In the genomic region with DNA sequence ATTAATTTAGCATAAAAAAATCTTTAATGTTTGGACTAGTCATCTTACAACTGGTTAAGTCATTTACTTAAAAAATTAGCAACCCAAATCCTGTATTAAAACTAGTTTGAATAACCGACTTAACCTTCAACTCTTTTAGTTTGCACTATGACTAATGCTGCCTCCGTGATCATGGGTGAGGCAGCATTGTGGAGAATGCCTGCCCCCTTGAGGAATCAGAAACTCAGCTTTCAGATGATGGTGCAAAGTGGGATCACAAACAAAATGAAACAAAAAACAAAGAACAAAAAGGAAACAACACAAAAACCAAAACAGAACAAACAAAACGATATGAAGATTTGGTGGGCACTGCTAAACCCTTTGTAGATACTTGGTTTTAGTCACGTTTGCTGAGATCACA, we compare ENCODE assay signal across 9 cellular contexts.
DNase-seq lines count a peak whose midpoint lies in the region; ATAC-seq, FAIRE-seq and TF ChIP-seq lines count a peak whose summit lies in the region.
"Had no signal": no experiment of that assay in that cellular context is flagged by ENCODE, and none has a peak within 500 bp of the region (broad histone marks: within the 10 kb centered on the region; RNA-seq: fewer than 3 reads in every experiment).

No MANE protein-coding gene starts in this region.

- H3K36me3 Mint-ChIP-seq in astrocyte (ENCODE audit: low read depth, unreplicated experiment) = no peaks in the 10 kb centered on the region
- H3K36me3 Mint-ChIP-seq in CD8-positive, alpha-beta T cell = no peaks in the 10 kb centered on the region
- H3K36me3 Mint-ChIP-seq in activated CD4-positive, alpha-beta T cell treated with anti-CD3 and anti-CD28 coated beads for 36 hours (ENCODE audit: low read depth) = no peaks in the 10 kb centered on the region
- H3K36me3 Mint-ChIP-seq: immature natural killer cell had no signal

- POLR2A ChIA-PET in CD8-positive, alpha-beta T cell (lab: Charles Lee) = no interaction called here
- POLR2A ChIA-PET in activated CD4-positive, alpha-beta T cell treated with anti-CD3 and anti-CD28 coated beads for 36 hours (lab: Charles Lee) = no interaction called here

- H3K36me3 ChIP-seq in astrocyte (ENCODE audit: insufficient read depth, low read length) = no peaks in the 10 kb centered on the region
- H3K36me3 ChIP-seq in CD8-positive, alpha-beta T cell (ENCODE audit: insufficient read depth, low read length) = no peaks in the 10 kb centered on the region

- peak overlapping the region; percentile 34 for H3K4me2 ChIP-seq in astrocyte (ENCODE audit: low read length)

- TF ChIP-seq CTCF in AG09309 (IDR thresholded peaks at IDR 0.05; ENCODE audit: control insufficient read depth, insufficient read depth, low read depth, low read length, missing control alignments) = peak; percentile 66
- TF ChIP-seq CTCF in astrocyte (IDR thresholded peaks at IDR 0.05; ENCODE audit: insufficient read depth, low read depth, low read length) = peak; percentile 57
- no peak for TF ChIP-seq CTCF in CD8-positive, alpha-beta T cell (IDR thresholded peaks at IDR 0.05)

- peak; percentile 80 for FAIRE-seq in astrocyte (lab: Jason Lieb, UNC)

- peaks cover 2% of the 10 kb centered on the region for H3K4me1 Mint-ChIP-seq in astrocyte (ENCODE audit: low read depth, unreplicated experiment)
- no peaks in the 10 kb centered on the region for H3K4me1 Mint-ChIP-seq in CD8-positive, alpha-beta T cell (ENCODE audit: low read depth)
- H3K4me1 Mint-ChIP-seq in activated CD4-positive, alpha-beta T cell treated with anti-CD3 and anti-CD28 coated beads for 36 hours = no peaks in the 10 kb centered on the region
- H3K4me1 Mint-ChIP-seq: immature natural killer cell had no signal

- H3K79me2 ChIP-seq in astrocyte (ENCODE audit: insufficient read depth, low read length) = no peaks in the 10 kb centered on the region

- H3K9ac ChIP-seq in astrocyte (ENCODE audit: low read length) = no peak overlapping the region

- H3K27me3 ChIP-seq in astrocyte (ENCODE audit: insufficient read depth, low read length) = no peaks in the 10 kb centered on the region
- no peaks in the 10 kb centered on the region for H3K27me3 ChIP-seq in CD8-positive, alpha-beta T cell (ENCODE audit: insufficient read depth, low read length)

- no peaks in the 10 kb centered on the region for H3K9me3 ChIP-seq in astrocyte (ENCODE audit: insufficient read depth, low read depth, low read length)
- H3K9me3 ChIP-seq in CD8-positive, alpha-beta T cell (ENCODE audit: low read length) = no peaks in the 10 kb centered on the region

- no peak overlapping the region for H2AFZ ChIP-seq in astrocyte (ENCODE audit: low read depth, low read length)

- no peaks in the 10 kb centered on the region for H3K4me1 ChIP-seq in astrocyte (ENCODE audit: insufficient read depth, low read length)
- H3K4me1 ChIP-seq in CD8-positive, alpha-beta T cell (ENCODE audit: insufficient read depth, low read length) = no peaks in the 10 kb centered on the region

- peaks cover 18% of the 10 kb centered on the region for H3K27me3 Mint-ChIP-seq in astrocyte (ENCODE audit: low read depth, unreplicated experiment)
- peaks cover 3% of the 10 kb centered on the region for H3K27me3 Mint-ChIP-seq in CD8-positive, alpha-beta T cell (ENCODE audit: low read depth)
- peaks cover 11% of the 10 kb centered on the region for H3K27me3 Mint-ChIP-seq in activated CD4-positive, alpha-beta T cell treated with anti-CD3 and anti-CD28 coated beads for 36 hours

- DNase-seq in AG09309 (ENCODE audit: low read depth) (peak; percentile 13), astrocyte (ENCODE audit: low read depth) (peak; percentile 28), iris pigment epithelial cell (ENCODE audit: low read depth) (peak; percentile 53)
- DNase-seq in CD8-positive, alpha-beta T cell = no peak
- DNase-seq in activated CD4-positive, alpha-beta T cell treated with anti-CD3 and anti-CD28 coated beads for 36 hours = no peak
- DNase-seq: immature natural killer cell had no signal

- H3K27ac ChIP-seq in astrocyte (ENCODE audit: low read depth, low read length) = no peak overlapping the region
- H3K27ac ChIP-seq in CD8-positive, alpha-beta T cell (ENCODE audit: low read depth, low read length) = no peak overlapping the region

- intact Hi-C loops in CD8-positive, alpha-beta T cell (cut with DNase I, micrococcal nuclease) = no loop called here
- intact Hi-C loops in activated CD4-positive, alpha-beta T cell treated with anti-CD3 and anti-CD28 coated beads for 36 hours (cut with DNase I, micrococcal nuclease) = no loop called here

- no peaks in the 10 kb centered on the region for H4K20me1 ChIP-seq in astrocyte (ENCODE audit: insufficient read depth, low read length)

- peaks cover 6% of the 10 kb centered on the region for H3K9me3 Mint-ChIP-seq in astrocyte (ENCODE audit: unreplicated experiment)
- H3K9me3 Mint-ChIP-seq in CD8-positive, alpha-beta T cell = peaks cover 7% of the 10 kb centered on the region
- H3K9me3 Mint-ChIP-seq in activated CD4-positive, alpha-beta T cell treated with anti-CD3 and anti-CD28 coated beads for 36 hours (ENCODE audit: low read depth) = peaks cover under 1% of the 10 kb centered on the region

- no peak overlapping the region for H3K4me3 Mint-ChIP-seq in astrocyte (ENCODE audit: unreplicated experiment)
- H3K4me3 Mint-ChIP-seq in CD8-positive, alpha-beta T cell = no peak overlapping the region
- no peak overlapping the region for H3K4me3 Mint-ChIP-seq in activated CD4-positive, alpha-beta T cell treated with anti-CD3 and anti-CD28 coated beads for 36 hours
- H3K4me3 Mint-ChIP-seq: immature natural killer cell had no signal

- H3K27ac Mint-ChIP-seq in astrocyte (ENCODE audit: unreplicated experiment) = no peak overlapping the region
- H3K27ac Mint-ChIP-seq in CD8-positive, alpha-beta T cell = no peak overlapping the region
- H3K27ac Mint-ChIP-seq in activated CD4-positive, alpha-beta T cell treated with anti-CD3 and anti-CD28 coated beads for 36 hours = no peak overlapping the region
- H3K27ac Mint-ChIP-seq: immature natural killer cell had no signal

- no peak overlapping the region for H3K4me3 ChIP-seq in AG09309 (ENCODE audit: control insufficient read depth, low read depth, low read length)
- no peak overlapping the region for H3K4me3 ChIP-seq in astrocyte (ENCODE audit: insufficient read depth, low read depth, low read length)
- no peak overlapping the region for H3K4me3 ChIP-seq in CD8-positive, alpha-beta T cell (ENCODE audit: low read depth, low read length)

- ATAC-seq in HG03439 (IDR thresholded peaks at IDR 0.05; ENCODE audit: unreplicated experiment) (peak; percentile 59), HG03045 (IDR thresholded peaks at IDR 0.05; ENCODE audit: unreplicated experiment) (no peak), GM21423 (IDR thresholded peaks at IDR 0.05; ENCODE audit: unreplicated experiment) (no peak)
- no peak for ATAC-seq in CD8-positive, alpha-beta T cell
- ATAC-seq in activated CD4-positive, alpha-beta T cell treated with anti-CD3 and anti-CD28 coated beads for 36 hours = no peak

- CTCF ChIA-PET in CD8-positive, alpha-beta T cell (lab: Charles Lee) = no interaction called here
- CTCF ChIA-PET in activated CD4-positive, alpha-beta T cell treated with anti-CD3 and anti-CD28 coated beads for 36 hours (lab: Charles Lee) = no interaction called here

Comparison
In these comparisons a context has a peak if more than half of its experiments do, and no peak if none do; other contexts are left out.
1. DNase-seq: peak in AG09309 (single experiment), astrocyte (single experiment) and iris pigment epithelial cell (single experiment); none in CD8-positive, alpha-beta T cell (0 of 7) and activated CD4-positive, alpha-beta T cell treated with anti-CD3 and anti-CD28 coated beads for 36 hours (single experiment).